In genomic region chr15:56821721-56822425, GRCh38 we compare ENCODE assay signal across 8 cellular contexts.
DNase-seq lines count a peak whose midpoint lies in the region; ATAC-seq and TF ChIP-seq lines count a peak whose summit lies in the region.

No MANE protein-coding gene starts in this region.

- no peaks in the 10 kb centered on the region for H3K27me3 ChIP-seq in dorsolateral prefrontal cortex
- no peaks in the 10 kb centered on the region for H3K27me3 ChIP-seq in lung (ENCODE audit: control insufficient read depth, insufficient read depth)

- no peak overlapping the region for H3K4me3 Mint-ChIP-seq in stimulated activated naive B cell treated with anti-CD40 and anti-IgM and Interleukin-4, amounts not matched to agents 10 μg/mL and 1 μg/mL and 100 μg/mL, for 72 hours

- no peaks in the 10 kb centered on the region for H3K9me3 Mint-ChIP-seq in stimulated activated naive B cell treated with anti-CD40 and anti-IgM and Interleukin-4, amounts not matched to agents 10 μg/mL and 1 μg/mL and 100 μg/mL, for 72 hours

- TF ChIP-seq CTCF in GM12874 (IDR thresholded peaks at IDR 0.05; ENCODE audit: insufficient read depth, low read depth, low read length) (peak; percentile 69), HEK293 (tag by site-specific recombination; IDR thresholded peaks at IDR 0.05) (no peak), dorsolateral prefrontal cortex (IDR thresholded peaks at IDR 0.05 in 54 of 56, conservative IDR thresholded peaks at IDR 0.05 in 2 of 56; ENCODE audit: low read depth in 1 of 56, partially characterized antibody in 56 of 56) (peak in 55 of 56 donors; percentile 35 to 91 (median 67)), lung (IDR thresholded peaks at IDR 0.05; ENCODE audit: control extremely low read depth, extremely low read depth) (peak; percentile 75)

- POLR2A ChIA-PET in HEK293 (lab: Yijun Ruan, JAX): no interaction called here

- H3K27me3 Mint-ChIP-seq in stimulated activated naive B cell treated with anti-CD40 and anti-IgM and Interleukin-4, amounts not matched to agents 10 μg/mL and 1 μg/mL and 100 μg/mL, for 72 hours: no peaks in the 10 kb centered on the region

- H3K4me1 ChIP-seq in HEK293 (ENCODE audit: control insufficient read depth, insufficient read depth, low read length) (no peaks in the 10 kb centered on the region), lung (ENCODE audit: control insufficient read depth in 2 of 2, insufficient read depth in 2 of 2, low read length in 2 of 2) (peaks cover 0 to 4% of the 10 kb centered on the region in 2 donors)

- H3K36me3 ChIP-seq in HEK293 (ENCODE audit: control insufficient read depth in 2 of 2, insufficient read depth in 1 of 2, low read length in 2 of 2): no peaks in the 10 kb centered on the region
- no peaks in the 10 kb centered on the region for H3K36me3 ChIP-seq in lung (ENCODE audit: control insufficient read depth in 2 of 2, insufficient read depth in 2 of 2, low read length in 2 of 2)

- CTCF ChIA-PET in HEK293 (lab: Yijun Ruan, JAX): interaction anchor here (0.6 to 2.8 kb wide), 10 partner anchors 9 to 485 kb away, joined by 3 to 9 read pairs (median 4); no protein-coding TSS in a partner anchor

- H3K4me3 ChIP-seq in HEK293 (ENCODE audit: low read depth, low read length) (no peak overlapping the region), dorsolateral prefrontal cortex (no peak overlapping the region), lung (no peak overlapping the region)

- DNase-seq in NCI-H2081 (lab: John Stamatoyannopoulos, UW) (peak; percentile 42 to 54), dorsolateral prefrontal cortex (peak in 8 of 10 donors; percentile 15 to 74 (median 54)), lung (ENCODE audit: low spot score) (peak; percentile 50)
- DNase-seq in activated CD4-positive, CD25-positive, alpha-beta regulatory T cell treated with anti-CD3 and anti-CD28 coated beads, Interleukin-2, amount 50 U/mL, for 72 hours: peak; percentile 33
- DNase-seq in stimulated activated naive B cell treated with anti-CD40 and anti-IgM and Interleukin-4, amounts not matched to agents 10 μg/mL and 1 μg/mL and 100 μg/mL, for 72 hours: peak; percentile 29

- no peak overlapping the region for H3K27ac Mint-ChIP-seq in stimulated activated naive B cell treated with anti-CD40 and anti-IgM and Interleukin-4, amounts not matched to agents 10 μg/mL and 1 μg/mL and 100 μg/mL, for 72 hours

- 24 to 47% methylated on average over 3 of the region's 3 CpGs for WGBS in lung, 2 donors

- intact Hi-C loops in dorsolateral prefrontal cortex (cut with DNase I): loop anchor here (5.0 to 10.0 kb wide), 9 partner anchors 45 to 703 kb away; no protein-coding TSS in a partner anchor

- no peaks in the 10 kb centered on the region for H3K9me3 ChIP-seq in HEK293 (ENCODE audit: control insufficient read depth, insufficient read depth, low read depth, low read length)
- H3K9me3 ChIP-seq in lung (ENCODE audit: control insufficient read depth in 2 of 2, insufficient read depth in 1 of 2, low read length in 1 of 2): no peaks in the 10 kb centered on the region

- H3K27ac ChIP-seq in HEK293 (ENCODE audit: extremely low read depth, low read depth, low read length) (no peak overlapping the region), dorsolateral prefrontal cortex (no peak overlapping the region), lung (ENCODE audit: low read depth in 1 of 2, low read length in 1 of 2) (no peak overlapping the region)

- H3K4me1 Mint-ChIP-seq in stimulated activated naive B cell treated with anti-CD40 and anti-IgM and Interleukin-4, amounts not matched to agents 10 μg/mL and 1 μg/mL and 100 μg/mL, for 72 hours: peaks cover 4 to 10% of the 10 kb centered on the region in 2 donors

- ATAC-seq in lung (ENCODE audit: insufficient read depth, low FRiP score) (peak; percentile 55), HG03354 (IDR thresholded peaks at IDR 0.05; ENCODE audit: poor library complexity, severe bottlenecking, unreplicated experiment) (no peak)
- peak; percentile 86 to 88 for ATAC-seq in stimulated activated naive B cell treated with anti-CD40 and anti-IgM and Interleukin-4, amounts not matched to agents 10 μg/mL and 1 μg/mL and 100 μg/mL, for 72 hours (replicated peaks)

- no peaks in the 10 kb centered on the region for H3K36me3 Mint-ChIP-seq in stimulated activated naive B cell treated with anti-CD40 and anti-IgM and Interleukin-4, amounts not matched to agents 10 μg/mL and 1 μg/mL and 100 μg/mL, for 72 hours

TF ChIP-seq in HEK293, 187 proteins besides CTCF, POLR2A, EP300 and RAD21:
- TF ChIP-seq GLIS2 (tag by site-specific recombination; IDR thresholded peaks at IDR 0.05) (no peak), ZNF654 (tag by site-specific recombination; IDR thresholded peaks at IDR 0.05; ENCODE audit: low read depth) (peak; percentile 55)
TF ChIP-seq in HEK293: peak in this region for 1.
